Comparison of ENCODE assay signal across 1 cellular context in genomic region chr20:1335961-1336698, GRCh38.
TF ChIP-seq lines count a peak whose summit lies in the region.

No MANE protein-coding gene starts in this region.

TF ChIP-seq in SK-N-SH, 30 proteins besides CTCF, POLR2A, EP300 and RAD21 (continued from another document):
- TF ChIP-seq MEF2A (IDR thresholded peaks at IDR 0.05; ENCODE audit: borderline replicate concordance, low read depth) (no peak), REST (IDR thresholded peaks at IDR 0.05; ENCODE audit: low read depth, low read length) (no peak), YY1 (IDR thresholded peaks at IDR 0.05; ENCODE audit: low read depth) (no peak), ELF1 (IDR thresholded peaks at IDR 0.05) (no peak), MAX (IDR thresholded peaks at IDR 0.05; ENCODE audit: low read depth) (no peak), TAF1 (IDR thresholded peaks at IDR 0.05; ENCODE audit: borderline replicate concordance, low read depth, low read length) (no peak), TEAD4 (IDR thresholded peaks at IDR 0.05; ENCODE audit: borderline replicate concordance, insufficient read depth) (no peak), RFX5 (IDR thresholded peaks at IDR 0.05; ENCODE audit: low read length) (no peak)
